15 cellular contexts compared by ENCODE assay signal in genomic region chr9:7387844-7388243, GRCh38.
DNase-seq lines count a peak whose midpoint lies in the region; ATAC-seq and TF ChIP-seq lines count a peak whose summit lies in the region.
"Had no signal": no experiment of that assay in that cellular context is flagged by ENCODE, and none has a peak within 500 bp of the region (broad histone marks: within the 10 kb centered on the region; RNA-seq: fewer than 3 reads in every experiment).

No MANE protein-coding gene starts in this region.

- peak in 5 of 8 donors; percentile 47 to 77 (median 63) for ATAC-seq in heart right ventricle
- no peak for ATAC-seq in stimulated activated naive B cell treated with anti-CD40 and anti-IgM and Interleukin-4, amounts not matched to agents 10 μg/mL and 1 μg/mL and 100 μg/mL, for 72 hours (replicated peaks)
- ATAC-seq: GM12878, HepG2 had no signal

- H3K4me1 ChIP-seq in cardiac muscle cell (ENCODE audit: low read depth) (peaks cover 16% of the 10 kb centered on the region), heart right ventricle (peaks cover 0 to 7% (median 0%) of the 10 kb centered on the region in 9 donors)

- H3K4me3 Mint-ChIP-seq in stimulated activated naive B cell treated with anti-CD40 and anti-IgM and Interleukin-4, amounts not matched to agents 10 μg/mL and 1 μg/mL and 100 μg/mL, for 72 hours = no peak overlapping the region
- H3K4me3 Mint-ChIP-seq: B cell; CD4-positive, alpha-beta memory T cell; HFFc6 had no signal

- H3K9me3 Mint-ChIP-seq in stimulated activated naive B cell treated with anti-CD40 and anti-IgM and Interleukin-4, amounts not matched to agents 10 μg/mL and 1 μg/mL and 100 μg/mL, for 72 hours = no peaks in the 10 kb centered on the region
- H3K9me3 Mint-ChIP-seq: CD4-positive, alpha-beta memory T cell; HFFc6 had no signal

- no peaks in the 10 kb centered on the region for H3K36me3 ChIP-seq in cardiac muscle cell
- no peaks in the 10 kb centered on the region for H3K36me3 ChIP-seq in heart right ventricle

- intact Hi-C loops in cardiac septum (cut with DNase I) = no loop called here
- intact Hi-C loops in heart right ventricle (cut with DNase I) = loop anchor here in 1 of 10 donors (5.0 kb wide), 1 partner anchor 51 kb away; no protein-coding TSS in a partner anchor

- no peaks in the 10 kb centered on the region for H3K4me1 Mint-ChIP-seq in stimulated activated naive B cell treated with anti-CD40 and anti-IgM and Interleukin-4, amounts not matched to agents 10 μg/mL and 1 μg/mL and 100 μg/mL, for 72 hours
- H3K4me1 Mint-ChIP-seq: B cell; CD4-positive, alpha-beta memory T cell had no signal

- H3K27me3 Mint-ChIP-seq in stimulated activated naive B cell treated with anti-CD40 and anti-IgM and Interleukin-4, amounts not matched to agents 10 μg/mL and 1 μg/mL and 100 μg/mL, for 72 hours = peaks cover 0 to 4% of the 10 kb centered on the region in 2 donors

- H3K9me3 ChIP-seq in cardiac muscle cell (ENCODE audit: low read depth) (no peaks in the 10 kb centered on the region), heart right ventricle (no peaks in the 10 kb centered on the region)

- 21 to 26% methylated on average over 5 of the region's 5 CpGs for WGBS in heart right ventricle, 2 donors

- H3K27ac Mint-ChIP-seq in stimulated activated naive B cell treated with anti-CD40 and anti-IgM and Interleukin-4, amounts not matched to agents 10 μg/mL and 1 μg/mL and 100 μg/mL, for 72 hours = no peak overlapping the region
- H3K27ac Mint-ChIP-seq: B cell; CD4-positive, alpha-beta memory T cell; HFFc6 had no signal

- no peak overlapping the region for H3K4me3 ChIP-seq in cardiac muscle cell
- no peak overlapping the region for H3K4me3 ChIP-seq in heart right ventricle
- H3K4me3 ChIP-seq: GM12878 had no signal

- no peaks in the 10 kb centered on the region for H3K36me3 Mint-ChIP-seq in stimulated activated naive B cell treated with anti-CD40 and anti-IgM and Interleukin-4, amounts not matched to agents 10 μg/mL and 1 μg/mL and 100 μg/mL, for 72 hours
- H3K36me3 Mint-ChIP-seq: CD4-positive, alpha-beta memory T cell had no signal

- DNase-seq in cardiac muscle cell (ENCODE audit: low read depth in 1 of 2, low spot score in 1 of 2) (peak; percentile 31 to 48), cardiac septum (ENCODE audit: low spot score) (no peak), heart right ventricle (peak; percentile 11 to 16), mucosa of gallbladder (ENCODE audit: low spot score) (peak; percentile 38), 8988T (no peak)
- DNase-seq in activated effector memory CD4-positive, alpha-beta T cell treated with Interleukin-2 at 50 U/mL for 16 hours = no peak
- no peak for DNase-seq in stimulated activated naive B cell treated with anti-CD40 and anti-IgM and Interleukin-4, amounts not matched to agents 10 μg/mL and 1 μg/mL and 100 μg/mL, for 72 hours
- DNase-seq: CD4-positive, alpha-beta memory T cell; DMS79; HCEC 1CT; HFFc6 had no signal

- H3K27ac ChIP-seq in cardiac muscle cell (peak overlapping the region; percentile 26), heart right ventricle (no peak overlapping the region)
- H3K27ac ChIP-seq: C4-2B had no signal

- no peak for TF ChIP-seq CTCF in cardiac muscle cell (IDR thresholded peaks at IDR 0.05; ENCODE audit: low read depth, low read length)
- no peak for TF ChIP-seq CTCF in heart right ventricle (IDR thresholded peaks at IDR 0.05)

- H3K27me3 ChIP-seq in cardiac muscle cell (no peaks in the 10 kb centered on the region), heart right ventricle (peaks cover 0 to under 1% (median 0%) of the 10 kb centered on the region in 7 donors)

Comparison
In these comparisons a context has a peak if more than half of its experiments do, and no peak if none do; other contexts are left out.
1. DNase-seq: peak in cardiac muscle cell (2 of 2), heart right ventricle (2 of 2) and mucosa of gallbladder (single experiment); none in cardiac septum (single experiment), activated effector memory CD4-positive, alpha-beta T cell treated with Interleukin-2 at 50 U/mL for 16 hours (single experiment), 8988T (single experiment) and stimulated activated naive B cell treated with anti-CD40 and anti-IgM and Interleukin-4, amounts not matched to agents 10 μg/mL and 1 μg/mL and 100 μg/mL, for 72 hours (single experiment).
2. ATAC-seq: peak in heart right ventricle (5 of 8); none in stimulated activated naive B cell treated with anti-CD40 and anti-IgM and Interleukin-4, amounts not matched to agents 10 μg/mL and 1 μg/mL and 100 μg/mL, for 72 hours (0 of 2).